In genomic region chr2:47801118-47801517, GRCh38 we compare ENCODE assay signal across 2 cellular contexts.
TF ChIP-seq lines count a peak whose summit lies in the region.

No MANE protein-coding gene starts in this region.

TF ChIP-seq in HepG2, 621 proteins besides CTCF, POLR2A, EP300 and RAD21:
- TF ChIP-seq ZNF224 (CRISPR knock-in tag; IDR thresholded peaks at IDR 0.05) = no peak
- 0 out of 2 replicates have a peak, but pooled peaks have one; percentile 21 for TF ChIP-seq POLR2AphosphoS5 (IDR thresholded peaks at IDR 0.05; ENCODE audit: low read depth, low read length)

TF ChIP-seq in GM12878, 131 proteins besides CTCF, POLR2A, EP300 and RAD21:
- TF ChIP-seq POLR2AphosphoS2 (IDR thresholded peaks at IDR 0.05; ENCODE audit: low read depth, low read length) (0 out of 2 replicates have a peak, but pooled peaks have one; percentile 44), STAT1 (conservative IDR thresholded peaks at IDR 0.05) (no peak)
